In genomic region chr1:230708631-230709580, GRCh38 we compare ENCODE assay signal across 1 cellular context.
A peak's percentile ranks its signal among the peaks of the same experiment; 100 is the strongest.
TF ChIP-seq lines count a peak whose summit lies in the region.

No MANE protein-coding gene starts in this region.

TF ChIP-seq in HepG2, 621 proteins besides CTCF, POLR2A, EP300 and RAD21 (continued from another document and continues in another):
- TF ChIP-seq ZNF281 (CRISPR knock-in tag; IDR thresholded peaks at IDR 0.05; ENCODE audit: borderline replicate concordance) (peak; percentile 88; the same call in 1 of the 2 replicates), ELF1 (CRISPR knock-in tag; IDR thresholded peaks at IDR 0.05) (peak; percentile 91), KDM5A (IDR thresholded peaks at IDR 0.05; ENCODE audit: borderline replicate concordance, low read length) (peak; percentile 77), DR1 (CRISPR knock-in tag; IDR thresholded peaks at IDR 0.05) (0 out of 2 replicates have a peak, but pooled peaks have one; percentile 44), ZNF652 (CRISPR knock-in tag; IDR thresholded peaks at IDR 0.05; ENCODE audit: borderline replicate concordance, low read depth) (peak; percentile 72), JUN (CRISPR knock-in tag; IDR thresholded peaks at IDR 0.05) (peak; percentile 40; the same call in 1 of the 2 replicates), ZFY (CRISPR knock-in tag; IDR thresholded peaks at IDR 0.05) (peak; percentile 76), ZNF225 (CRISPR knock-in tag; IDR thresholded peaks at IDR 0.05) (peak; percentile 8; the same call in 1 of the 2 replicates), ZNF564 (CRISPR knock-in tag; IDR thresholded peaks at IDR 0.05) (peak; percentile 90), SSRP1 (CRISPR knock-in tag; IDR thresholded peaks at IDR 0.05) (no peak), NKX3-1 (CRISPR knock-in tag; IDR thresholded peaks at IDR 0.05) (no peak; the same call in 1 of the 2 replicates), ZBTB20 (CRISPR knock-in tag; IDR thresholded peaks at IDR 0.05; ENCODE audit: borderline replicate concordance, low read depth) (peak; percentile 47; the same call in 1 of the 2 replicates), BRD4 (CRISPR knock-in tag; IDR thresholded peaks at IDR 0.05) (peak; percentile 54), HNF4A (CRISPR knock-in tag; IDR thresholded peaks at IDR 0.05) (peak; percentile 96), TIGD3 (CRISPR knock-in tag; IDR thresholded peaks at IDR 0.05; ENCODE audit: borderline replicate concordance) (no peak), ZNF569 (CRISPR knock-in tag; IDR thresholded peaks at IDR 0.05; ENCODE audit: borderline replicate concordance) (no peak), ZNF879 (CRISPR knock-in tag; IDR thresholded peaks at IDR 0.05) (no peak), ZSCAN25 (CRISPR knock-in tag; IDR thresholded peaks at IDR 0.05) (peak; percentile 88), ARID3A (IDR thresholded peaks at IDR 0.05; ENCODE audit: low read depth, low read length) (no peak), SMC3 (IDR thresholded peaks at IDR 0.05; ENCODE audit: low read length) (no peak; the same call in 1 of the 2 replicates), JUNB (CRISPR knock-in tag; IDR thresholded peaks at IDR 0.05; ENCODE audit: borderline replicate concordance) (no peak), ZFP90 (CRISPR knock-in tag; IDR thresholded peaks at IDR 0.05; ENCODE audit: borderline replicate concordance) (no peak; the same call in 1 of the 2 replicates), GATA4 (IDR thresholded peaks at IDR 0.05; ENCODE audit: borderline replicate concordance, low read depth) (no peak), STAG1 (CRISPR knock-in tag; IDR thresholded peaks at IDR 0.05) (peak; percentile 22; the same call in 1 of the 2 replicates), IKZF5 (CRISPR knock-in tag; IDR thresholded peaks at IDR 0.05) (peak; percentile 89; the same call in 1 of the 2 replicates), ZNF614 (CRISPR knock-in tag; IDR thresholded peaks at IDR 0.05; ENCODE audit: borderline replicate concordance) (peak; percentile 82; the same call in 1 of the 2 replicates), ZNF510 (CRISPR knock-in tag; IDR thresholded peaks at IDR 0.05; ENCODE audit: low read depth) (no peak), TARDBP (CRISPR knock-in tag; IDR thresholded peaks at IDR 0.05) (peak; percentile 97)
- TF ChIP-seq, protein P1, sequence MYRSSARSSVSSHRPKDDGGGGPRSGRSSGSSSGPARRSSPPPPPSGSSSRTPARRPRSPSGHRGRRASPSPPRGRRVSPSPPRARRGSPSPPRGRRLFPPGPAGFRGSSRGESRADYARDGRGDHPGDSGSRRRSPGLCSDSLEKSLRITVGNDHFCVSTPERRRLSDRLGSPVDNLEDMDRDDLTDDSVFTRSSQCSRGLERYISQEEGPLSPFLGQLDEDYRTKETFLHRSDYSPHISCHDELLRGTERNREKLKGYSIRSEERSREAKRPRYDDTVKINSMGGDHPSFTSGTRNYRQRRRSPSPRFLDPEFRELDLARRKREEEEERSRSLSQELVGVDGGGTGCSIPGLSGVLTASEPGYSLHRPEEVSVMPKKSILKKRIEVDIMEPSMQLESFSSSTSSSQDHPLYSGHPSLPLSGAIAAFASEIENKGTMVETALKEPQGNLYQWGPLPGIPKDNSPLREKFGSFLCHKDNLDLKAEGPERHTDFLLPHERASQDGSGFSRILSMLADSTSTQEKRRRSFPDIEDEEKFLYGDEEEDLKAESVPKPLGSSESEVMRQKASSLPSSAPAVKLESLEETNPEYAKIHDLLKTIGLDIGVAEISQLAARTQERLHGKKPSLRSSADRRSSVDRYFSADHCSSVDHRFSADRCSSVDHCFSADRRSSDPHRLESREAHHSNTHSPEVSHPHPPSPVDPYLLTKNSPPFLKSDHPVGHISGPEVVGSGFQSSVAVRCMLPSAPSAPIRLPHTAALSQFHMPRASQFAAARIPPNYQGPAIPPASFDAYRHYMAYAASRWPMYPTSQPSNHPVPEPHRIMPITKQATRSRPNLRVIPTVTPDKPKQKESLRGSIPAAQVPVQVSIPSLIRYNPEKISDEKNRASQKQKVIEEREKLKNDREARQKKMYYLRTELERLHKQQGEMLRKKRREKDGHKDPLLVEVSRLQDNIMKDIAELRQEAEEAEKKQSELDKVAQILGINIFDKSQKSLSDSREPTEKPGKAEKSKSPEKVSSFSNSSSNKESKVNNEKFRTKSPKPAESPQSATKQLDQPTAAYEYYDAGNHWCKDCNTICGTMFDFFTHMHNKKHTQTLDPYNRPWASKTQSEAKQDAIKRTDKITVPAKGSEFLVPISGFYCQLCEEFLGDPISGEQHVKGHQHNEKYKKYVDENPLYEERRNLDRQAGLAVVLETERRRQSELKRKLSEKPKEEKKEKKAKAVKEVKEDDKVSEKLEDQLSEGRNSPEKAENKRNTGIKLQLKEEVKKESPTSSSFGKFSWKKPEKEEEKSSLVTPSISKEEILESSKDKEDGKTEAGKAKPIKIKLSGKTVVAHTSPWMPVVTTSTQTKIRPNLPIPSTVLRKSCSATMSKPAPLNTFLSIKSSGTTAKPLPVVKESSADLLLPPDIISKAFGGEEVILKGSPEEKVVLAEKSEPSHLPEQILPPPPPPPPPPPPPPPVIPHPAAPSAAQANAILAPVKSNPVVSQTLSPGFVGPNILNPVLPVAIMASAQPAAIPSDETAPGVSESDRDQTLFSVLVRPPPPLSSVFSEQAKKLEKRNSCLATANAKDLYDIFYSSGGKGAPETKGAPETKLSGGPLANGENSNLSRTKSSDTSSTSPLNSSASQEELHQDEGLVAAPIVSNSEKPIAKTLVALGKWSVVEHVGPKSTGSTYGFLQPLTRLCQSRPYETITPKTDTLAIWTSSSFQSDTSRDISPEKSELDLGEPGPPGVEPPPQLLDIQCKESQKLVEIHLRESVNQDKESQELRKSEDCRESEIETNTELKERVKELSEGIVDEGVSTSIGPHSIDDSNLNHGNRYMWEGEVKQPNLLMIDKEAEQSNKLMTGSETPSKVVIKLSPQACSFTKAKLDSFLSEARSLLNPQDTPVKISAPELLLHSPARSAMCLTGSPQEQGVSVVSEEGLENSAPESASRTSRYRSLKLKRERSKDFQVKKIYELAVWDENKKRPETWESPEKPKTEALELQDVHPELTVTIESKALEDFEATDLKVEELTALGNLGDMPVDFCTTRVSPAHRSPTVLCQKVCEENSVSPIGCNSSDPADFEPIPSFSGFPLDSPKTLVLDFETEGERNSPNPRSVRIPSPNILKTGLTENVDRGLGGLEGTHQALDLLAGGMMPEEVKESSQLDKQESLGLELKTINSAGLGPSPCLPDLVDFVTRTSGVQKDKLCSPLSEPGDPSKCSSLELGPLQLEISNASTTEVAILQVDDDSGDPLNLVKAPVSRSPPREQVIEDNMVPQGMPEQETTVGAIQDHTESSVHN (CRISPR knock-in tag; IDR thresholded peaks at IDR 0.05), result no peak
- TF ChIP-seq, protein P2, sequence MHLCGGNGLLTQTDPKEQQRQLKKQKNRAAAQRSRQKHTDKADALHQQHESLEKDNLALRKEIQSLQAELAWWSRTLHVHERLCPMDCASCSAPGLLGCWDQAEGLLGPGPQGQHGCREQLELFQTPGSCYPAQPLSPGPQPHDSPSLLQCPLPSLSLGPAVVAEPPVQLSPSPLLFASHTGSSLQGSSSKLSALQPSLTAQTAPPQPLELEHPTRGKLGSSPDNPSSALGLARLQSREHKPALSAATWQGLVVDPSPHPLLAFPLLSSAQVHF (CRISPR knock-in tag; IDR thresholded peaks at IDR 0.05), result 0 out of 2 replicates have a peak, but pooled peaks have one; percentile 60
- TF ChIP-seq, protein P3, sequence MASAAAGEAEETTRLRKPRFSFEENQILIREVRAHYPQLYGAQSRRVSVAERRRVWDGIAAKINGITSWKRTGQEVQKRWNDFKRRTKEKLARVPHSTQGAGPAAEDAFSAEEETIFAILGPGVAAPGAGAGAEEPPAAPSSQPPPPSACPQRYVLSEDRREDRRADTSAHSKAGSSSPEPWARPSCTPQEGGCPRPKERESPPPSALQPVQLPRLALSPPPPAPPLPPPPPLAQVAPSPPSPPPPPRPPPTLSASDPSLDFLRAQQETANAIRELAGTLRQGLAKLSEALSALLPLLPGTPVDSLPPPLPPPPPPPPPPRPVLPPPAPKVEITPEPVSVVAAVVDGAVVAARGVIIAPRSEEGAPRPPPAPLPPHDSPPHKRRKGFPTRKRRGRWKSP (CRISPR knock-in tag; IDR thresholded peaks at IDR 0.05), result 0 out of 2 replicates have a peak, but pooled peaks have one; percentile 36
- TF ChIP-seq, protein P4, sequence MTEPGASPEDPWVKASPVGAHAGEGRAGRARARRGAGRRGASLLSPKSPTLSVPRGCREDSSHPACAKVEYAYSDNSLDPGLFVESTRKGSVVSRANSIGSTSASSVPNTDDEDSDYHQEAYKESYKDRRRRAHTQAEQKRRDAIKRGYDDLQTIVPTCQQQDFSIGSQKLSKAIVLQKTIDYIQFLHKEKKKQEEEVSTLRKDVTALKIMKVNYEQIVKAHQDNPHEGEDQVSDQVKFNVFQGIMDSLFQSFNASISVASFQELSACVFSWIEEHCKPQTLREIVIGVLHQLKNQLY (CRISPR knock-in tag; IDR thresholded peaks at IDR 0.05), result peak; percentile 99
- TF ChIP-seq, protein P5, sequence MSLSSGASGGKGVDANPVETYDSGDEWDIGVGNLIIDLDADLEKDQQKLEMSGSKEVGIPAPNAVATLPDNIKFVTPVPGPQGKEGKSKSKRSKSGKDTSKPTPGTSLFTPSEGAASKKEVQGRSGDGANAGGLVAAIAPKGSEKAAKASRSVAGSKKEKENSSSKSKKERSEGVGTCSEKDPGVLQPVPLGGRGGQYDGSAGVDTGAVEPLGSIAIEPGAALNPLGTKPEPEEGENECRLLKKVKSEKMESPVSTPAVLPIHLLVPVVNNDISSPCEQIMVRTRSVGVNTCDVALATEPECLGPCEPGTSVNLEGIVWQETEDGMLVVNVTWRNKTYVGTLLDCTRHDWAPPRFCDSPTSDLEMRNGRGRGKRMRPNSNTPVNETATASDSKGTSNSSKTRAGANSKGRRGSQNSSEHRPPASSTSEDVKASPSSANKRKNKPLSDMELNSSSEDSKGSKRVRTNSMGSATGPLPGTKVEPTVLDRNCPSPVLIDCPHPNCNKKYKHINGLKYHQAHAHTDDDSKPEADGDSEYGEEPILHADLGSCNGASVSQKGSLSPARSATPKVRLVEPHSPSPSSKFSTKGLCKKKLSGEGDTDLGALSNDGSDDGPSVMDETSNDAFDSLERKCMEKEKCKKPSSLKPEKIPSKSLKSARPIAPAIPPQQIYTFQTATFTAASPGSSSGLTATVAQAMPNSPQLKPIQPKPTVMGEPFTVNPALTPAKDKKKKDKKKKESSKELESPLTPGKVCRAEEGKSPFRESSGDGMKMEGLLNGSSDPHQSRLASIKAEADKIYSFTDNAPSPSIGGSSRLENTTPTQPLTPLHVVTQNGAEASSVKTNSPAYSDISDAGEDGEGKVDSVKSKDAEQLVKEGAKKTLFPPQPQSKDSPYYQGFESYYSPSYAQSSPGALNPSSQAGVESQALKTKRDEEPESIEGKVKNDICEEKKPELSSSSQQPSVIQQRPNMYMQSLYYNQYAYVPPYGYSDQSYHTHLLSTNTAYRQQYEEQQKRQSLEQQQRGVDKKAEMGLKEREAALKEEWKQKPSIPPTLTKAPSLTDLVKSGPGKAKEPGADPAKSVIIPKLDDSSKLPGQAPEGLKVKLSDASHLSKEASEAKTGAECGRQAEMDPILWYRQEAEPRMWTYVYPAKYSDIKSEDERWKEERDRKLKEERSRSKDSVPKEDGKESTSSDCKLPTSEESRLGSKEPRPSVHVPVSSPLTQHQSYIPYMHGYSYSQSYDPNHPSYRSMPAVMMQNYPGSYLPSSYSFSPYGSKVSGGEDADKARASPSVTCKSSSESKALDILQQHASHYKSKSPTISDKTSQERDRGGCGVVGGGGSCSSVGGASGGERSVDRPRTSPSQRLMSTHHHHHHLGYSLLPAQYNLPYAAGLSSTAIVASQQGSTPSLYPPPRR (CRISPR knock-in tag; IDR thresholded peaks at IDR 0.05; ENCODE audit: borderline replicate concordance), result peak; percentile 96
